ENCODE assay signal across 16 cellular contexts in genomic region chr9:74025402-74025894, GRCh38.
A peak's percentile ranks its signal among the peaks of the same experiment; 100 is the strongest.
DNase-seq lines count a peak whose midpoint lies in the region; ATAC-seq and TF ChIP-seq lines count a peak whose summit lies in the region.
"Had no signal": no experiment of that assay in that cellular context is flagged by ENCODE, and none has a peak within 500 bp of the region (broad histone marks: within the 10 kb centered on the region; RNA-seq: fewer than 3 reads in every experiment).

No MANE protein-coding gene starts in this region.

- no peak overlapping the region for H3K18ac ChIP-seq in trophoblast cell (ENCODE audit: low read length)

- no CpG with 5 or more reads among the region's 3 CpGs for WGBS in trophoblast cell (ENCODE audit: extremely low coverage, insufficient coverage, insufficient read length)

- H2AFZ ChIP-seq in trophoblast cell (ENCODE audit: insufficient read depth, low read length, poor library complexity): no peak overlapping the region

- no peaks in the 10 kb centered on the region for H3K79me2 ChIP-seq in trophoblast cell (ENCODE audit: control insufficient read depth, insufficient read depth, low read length, poor library complexity)

- H2BK120ac ChIP-seq in trophoblast cell (ENCODE audit: insufficient read depth, low read length, poor library complexity): no peak overlapping the region

- no peaks in the 10 kb centered on the region for H3K27me3 ChIP-seq in RWPE2 (ENCODE audit: insufficient read depth, poor library complexity, severe bottlenecking)
- no peaks in the 10 kb centered on the region for H3K27me3 ChIP-seq in trophoblast cell (ENCODE audit: insufficient read depth, low read length)
- no peaks in the 10 kb centered on the region for H3K27me3 ChIP-seq in ascending aorta

- H2BK12ac ChIP-seq in trophoblast cell (ENCODE audit: low read length): no peak overlapping the region

- no peaks in the 10 kb centered on the region for H3K79me1 ChIP-seq in trophoblast cell (ENCODE audit: low read length)

- no peak overlapping the region for H4K91ac ChIP-seq in trophoblast cell (ENCODE audit: low read depth, low read length)

- H2BK5ac ChIP-seq in trophoblast cell (ENCODE audit: low read depth, low read length, poor library complexity): no peak overlapping the region

- H3K4me1 ChIP-seq in RWPE2 (ENCODE audit: insufficient read depth, poor library complexity, severe bottlenecking): peaks cover 11% of the 10 kb centered on the region
- H3K4me1 ChIP-seq in trophoblast cell (ENCODE audit: control insufficient read depth in 1 of 2, insufficient read depth in 2 of 2, low read length in 2 of 2): no peaks in the 10 kb centered on the region
- H3K4me1 ChIP-seq in ascending aorta: no peaks in the 10 kb centered on the region
- H3K4me1 ChIP-seq: left ventricle myocardium inferior had no signal

- H3K4me3 ChIP-seq in RWPE2 (ENCODE audit: severe bottlenecking) (no peak overlapping the region), trophoblast cell (ENCODE audit: low read depth, low read length) (no peak overlapping the region), ascending aorta (no peak overlapping the region)
- H3K4me3 ChIP-seq: left ventricle myocardium inferior had no signal

- ATAC-seq in RWPE2 (ENCODE audit: low read depth) (peak; percentile 100), HG02642 (IDR thresholded peaks at IDR 0.05; ENCODE audit: poor library complexity, unreplicated experiment) (no peak), HG02852 (IDR thresholded peaks at IDR 0.05; ENCODE audit: unreplicated experiment) (no peak)
- ATAC-seq: activated T-cell treated with anti-CD3 and anti-CD28 coated beads, Interleukin-2, amount 50 U/mL, for 4 hours; HCT116 had no signal

- no peak overlapping the region for H3K9ac ChIP-seq in trophoblast cell (ENCODE audit: low read length)

- DNase-seq in GM03348 (ENCODE audit: low spot score) (peak; percentile 2), RWPE2 (ENCODE audit: low spot score) (no peak), fibroblast of peridontal ligament (ENCODE audit: extremely low read depth) (peak; percentile 89), trophoblast cell (peak; percentile 2 to 13), ascending aorta (ENCODE audit: low spot score in 2 of 2) (no peak)
- DNase-seq in stimulated activated naive CD4-positive, alpha-beta T cell treated with Interleukin-2 at 50 U/mL for 16 hours (lab: John Stamatoyannopoulos, UW): no peak
- DNase-seq: activated CD4-positive, alpha-beta T cell treated with anti-CD3 and anti-CD28 coated beads for 48 hours; activated T-cell treated with anti-CD3 and anti-CD28 coated beads, Interleukin-2, amount 50 U/mL, for 4 hours; anterior cingulate cortex; CD8-positive, alpha-beta memory T cell; effector CD8-positive, alpha-beta T cell; left ventricle myocardium inferior; OCI-M1 had no signal

- no peak for TF ChIP-seq CTCF in RWPE2 (IDR thresholded peaks at IDR 0.05; ENCODE audit: poor library complexity, severe bottlenecking)
- TF ChIP-seq CTCF in ascending aorta (IDR thresholded peaks at IDR 0.05): no peak

- H3K14ac ChIP-seq in trophoblast cell (ENCODE audit: low read length): no peak overlapping the region

- no peak overlapping the region for H3K4ac ChIP-seq in trophoblast cell (ENCODE audit: low read depth, low read length)

- H3K23ac ChIP-seq in trophoblast cell (ENCODE audit: low read length): no peak overlapping the region

- H3K27ac ChIP-seq in RWPE2 (ENCODE audit: poor library complexity, severe bottlenecking): peak overlapping the region; percentile 14
- H3K27ac ChIP-seq in trophoblast cell (ENCODE audit: low read depth, low read length): no peak overlapping the region
- no peak overlapping the region for H3K27ac ChIP-seq in ascending aorta
- H3K27ac ChIP-seq: left ventricle myocardium inferior had no signal

- no peak overlapping the region for H4K12ac ChIP-seq in trophoblast cell (ENCODE audit: low read depth, low read length)

- H4K8ac ChIP-seq in trophoblast cell (ENCODE audit: low read depth, low read length): no peak overlapping the region

- intact Hi-C loops in ascending aorta (cut with DNase I): no loop called here

- H3K4me2 ChIP-seq in trophoblast cell (ENCODE audit: low read length): no peak overlapping the region

- no peaks in the 10 kb centered on the region for H3K36me3 ChIP-seq in RWPE2 (ENCODE audit: low read depth)
- H3K36me3 ChIP-seq in trophoblast cell (ENCODE audit: control insufficient read depth in 1 of 2, insufficient read depth in 2 of 2, low read length in 2 of 2): no peaks in the 10 kb centered on the region
- H3K36me3 ChIP-seq in ascending aorta: no peaks in the 10 kb centered on the region
- H3K36me3 ChIP-seq: left ventricle myocardium inferior had no signal

- no peaks in the 10 kb centered on the region for H3K9me3 ChIP-seq in RWPE2 (ENCODE audit: severe bottlenecking)
- no peaks in the 10 kb centered on the region for H3K9me3 ChIP-seq in trophoblast cell (ENCODE audit: insufficient read depth, low read depth, low read length)
- H3K9me3 ChIP-seq in ascending aorta: no peaks in the 10 kb centered on the region

- H2AK5ac ChIP-seq in trophoblast cell (ENCODE audit: low read length): no peak overlapping the region

Comparison
In these comparisons a context has a peak if more than half of its experiments do, and no peak if none do; other contexts are left out.
1. DNase-seq: peak in GM03348 (single experiment), fibroblast of peridontal ligament (single experiment) and trophoblast cell (2 of 2); none in RWPE2 (single experiment), stimulated activated naive CD4-positive, alpha-beta T cell treated with Interleukin-2 at 50 U/mL for 16 hours (single experiment) and ascending aorta (0 of 2).